In the genomic region with DNA sequence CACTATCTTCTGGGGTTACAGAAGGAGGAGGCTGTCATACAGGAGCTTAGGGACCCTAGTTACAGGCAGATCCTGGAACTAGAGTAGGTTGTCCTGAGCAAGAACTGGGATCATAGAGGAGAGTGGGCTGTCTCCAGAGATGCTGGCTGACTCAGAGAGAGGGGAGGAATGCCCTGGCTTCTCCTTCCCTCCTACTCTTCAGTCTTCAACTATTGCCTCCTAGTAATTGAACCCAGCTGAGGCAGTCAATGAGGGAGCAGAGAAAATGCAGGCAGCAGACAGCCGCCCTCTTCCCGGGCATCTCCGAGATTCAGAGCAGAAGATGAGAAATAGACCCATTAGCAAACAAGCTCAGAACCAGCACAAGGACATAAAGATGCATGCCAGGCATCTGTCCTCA, we compare ENCODE assay signal across 21 cellular contexts.
"Had no signal": no experiment of that assay in that cellular context is flagged by ENCODE, and none has a peak within 500 bp of the region (broad histone marks: within the 10 kb centered on the region; RNA-seq: fewer than 3 reads in every experiment).

No MANE protein-coding gene starts in this region.

- ATAC-seq: activated naive CD4-positive, alpha-beta T cell treated with anti-CD3 and anti-CD28 coated beads, Interleukin-2, amount 50 U/mL, for 72 hours; activated T-cell treated with anti-CD3 and anti-CD28 coated beads, Interleukin-2, amount 50 U/mL, for 4 hours; left lobe of liver; natural killer cell; WTC11 had no signal

- H3K4me1 ChIP-seq: transverse colon had no signal

- H3K27ac ChIP-seq: coronary artery, esophagus muscularis mucosa, hepatocyte, transverse colon had no signal

- H3K36me3 ChIP-seq: esophagus muscularis mucosa, transverse colon had no signal

- H3K27me3 ChIP-seq: esophagus muscularis mucosa, hepatocyte, transverse colon had no signal

- DNase-seq: activated CD4-positive, alpha-beta memory T cell treated with anti-CD3 and anti-CD28 coated beads, Interleukin-2, amount 10 ng/mL, durations not matched to agents 7 days and 5 days; activated CD4-positive, alpha-beta T cell treated with anti-CD3 and anti-CD28 coated beads for 4 hours; activated gamma-delta T cell; activated T-cell treated with anti-CD3 and anti-CD28 coated beads, Interleukin-2, amount 50 U/mL, for 4 hours; amniotic stem cell; effector CD4-positive, alpha-beta T cell; natural killer cell; posterior cingulate gyrus; retina; small intestine; stimulated activated CD4-positive, alpha-beta T cell treated with anti-CD3 and anti-CD28 coated beads, Interleukin-4, amount 100 ng/mL, for 4 hours; stimulated activated CD8-positive, alpha-beta memory T cell treated with anti-CD3 and anti-CD28 coated beads, Interleukin-4, amount 100 ng/mL, for 48 hours; stimulated activated naive CD4-positive, alpha-beta T cell treated with Interleukin-2 at 50 U/mL for 16 hours; T-helper 2 cell; transverse colon had no signal

- H3K4me3 ChIP-seq: coronary artery, esophagus muscularis mucosa, hepatocyte, transverse colon had no signal

- H3K9me3 ChIP-seq: esophagus muscularis mucosa, transverse colon had no signal
